In the genomic region with DNA sequence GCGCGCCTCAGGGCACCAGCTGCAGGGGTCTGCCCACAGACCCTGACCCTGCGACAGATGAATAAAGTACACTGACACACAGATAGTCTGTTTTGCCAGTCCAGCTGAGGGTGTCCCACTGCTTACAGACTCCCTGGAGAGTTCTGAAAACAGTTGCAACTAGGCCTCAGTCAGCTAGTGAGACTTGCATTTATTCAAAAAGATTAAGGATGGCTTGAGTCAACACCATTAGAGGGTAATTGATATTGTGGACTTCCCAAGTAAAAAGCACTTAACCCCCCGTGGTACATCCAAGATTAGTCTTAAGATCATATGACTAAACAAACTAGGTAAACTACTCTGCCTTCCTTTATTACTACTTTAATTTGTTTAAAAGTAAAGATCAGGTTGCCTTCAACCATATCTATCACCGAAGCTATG, we compare ENCODE assay signal across 1 cellular context.
A peak's percentile ranks its signal among the peaks of the same experiment; 100 is the strongest.
TF ChIP-seq lines count a peak whose summit lies in the region.

No MANE protein-coding gene starts in this region.

TF ChIP-seq in H1, 55 proteins besides CTCF, POLR2A, EP300 and RAD21:
- TF ChIP-seq POLR2AphosphoS5 (IDR thresholded peaks at IDR 0.05; ENCODE audit: low read depth, low read length) (peak; percentile 59; the same call in 1 of the 2 replicates), BACH1 (IDR thresholded peaks at IDR 0.05; ENCODE audit: low read length) (no peak)
